ENCODE assay signal across 20 cellular contexts in genomic region chr6:110298916-110299315, GRCh38. TPM values are rescaled to one million over a fixed set of nuclear protein-coding genes. Genes with fewer than 3 reads are reported as not detected.
"Had no signal": no experiment of that assay in that cellular context is flagged by ENCODE, and none has a peak within 500 bp of the region (broad histone marks: within the 10 kb centered on the region; RNA-seq: fewer than 3 reads in every experiment).

No MANE protein-coding gene starts in this region.

- H3K9me3 Mint-ChIP-seq: naive B cell, neural crest cell had no signal

- H3K4me3 Mint-ChIP-seq: endodermal cell, naive B cell, neural crest cell had no signal

- H3K27ac Mint-ChIP-seq: endodermal cell, naive B cell had no signal

- ATAC-seq: foreskin keratinocyte, sciatic nerve had no signal

- H3K4me1 Mint-ChIP-seq: naive B cell had no signal

- DNase-seq: colonic mucosa; dermis blood vessel endothelial cell; endodermal cell; erythroblast; foreskin keratinocyte; head of caudate nucleus; kidney glomerular epithelial cell; mesendoderm; naive B cell; posterior cingulate gyrus; stimulated activated CD4-positive, alpha-beta T cell treated with anti-CD3 and anti-CD28 coated beads, Interleukin-2, amount 100 ng/mL, for 24 hours; stimulated activated naive CD4-positive, alpha-beta T cell treated with Interleukin-2 at 50 U/mL for 16 hours; trophoblast cell had no signal

- H3K36me3 Mint-ChIP-seq: naive B cell had no signal

- H3K4me3 ChIP-seq: colonic mucosa, hepatocyte had no signal

RNA-seq across cellular contexts. Expression of gene METTL24, which starts 59.2 kb away (rescaled TPM):
- total RNA-seq: dermis blood vessel endothelial cell, endothelial cell of umbilical vein, foreskin keratinocyte, lung microvascular endothelial cell, osteocyte, pulmonary artery endothelial cell had no signal
- polyA plus RNA-seq: endothelial cell of umbilical vein, foreskin keratinocyte had no signal
